Comparison of ENCODE assay signal across 8 cellular contexts in the genomic region with DNA sequence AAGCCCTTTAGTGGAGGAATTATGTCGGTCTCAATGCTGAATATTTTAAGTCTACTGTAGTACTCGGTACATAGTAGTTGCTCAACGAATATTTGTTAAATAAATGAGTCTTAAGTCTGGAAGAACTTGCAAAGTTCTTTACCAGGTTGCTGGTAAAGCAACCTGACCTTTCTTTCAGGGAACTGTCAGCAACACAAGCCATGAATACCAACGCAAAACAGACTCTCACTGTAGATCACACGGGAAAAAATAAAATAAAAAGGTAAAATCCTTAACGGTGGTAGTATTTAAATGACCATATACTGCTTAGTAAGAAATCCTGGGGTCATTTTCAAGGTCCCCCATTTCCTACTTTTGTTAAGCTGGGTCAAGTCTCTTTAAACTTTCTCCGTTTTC. TPM values are rescaled to one million over a fixed set of nuclear protein-coding genes. Genes with fewer than 3 reads are reported as not detected.
DNase-seq lines count a peak whose midpoint lies in the region; ATAC-seq, FAIRE-seq and TF ChIP-seq lines count a peak whose summit lies in the region.

No MANE protein-coding gene starts in this region.

- H3K9ac ChIP-seq in GM12878 (ENCODE audit: control insufficient read depth, insufficient read depth, low read length) (peak overlapping the region; percentile 77), mesendoderm (ENCODE audit: low read length) (peak overlapping the region; percentile 11)

- H3K79me2 ChIP-seq in GM12878 (ENCODE audit: control insufficient read depth, insufficient read depth, low read length) (no peaks in the 10 kb centered on the region; the same call in none of the 2 replicates), mesendoderm (ENCODE audit: control insufficient read depth, insufficient read depth, low read length) (no peaks in the 10 kb centered on the region)

- H3K4ac ChIP-seq in mesendoderm (ENCODE audit: low read depth, low read length), result no peak overlapping the region

- DNase-seq in GM12878 (ENCODE audit: low read depth, low spot score) (no peak), mesendoderm (peak; percentile 29), NCI-H1048 (lab: John Stamatoyannopoulos, UW) (no peak), NCI-H187 (lab: John Stamatoyannopoulos, UW) (no peak), foreskin melanocyte (no peak)
- no peak for DNase-seq in stimulated activated naive CD4-positive, alpha-beta T cell (lab: John Stamatoyannopoulos, UW)

- H3K27me3 ChIP-seq in GM12878 (replicated peaks in 1 of 2; ENCODE audit: control insufficient read depth in 2 of 2, insufficient read depth in 2 of 2, low read length in 1 of 2) (no peaks in the 10 kb centered on the region), mesendoderm (ENCODE audit: insufficient read depth, low read length, poor library complexity) (no peaks in the 10 kb centered on the region)

- no peak overlapping the region for H2BK5ac ChIP-seq in mesendoderm (ENCODE audit: low read length)

- SMC1A ChIA-PET in GM12878 (lab: Charles Lee; ENCODE audit: uncharacterized antibody, unreplicated experiment), result interaction anchor here (0.7 kb wide), 1 partner anchor 106 kb away, joined by 3 read pairs; no protein-coding TSS in a partner anchor

- POLR2A ChIA-PET in GM12878 (lab: Charles Lee), result no interaction called here

- H3K27ac ChIP-seq in GM12878 (ENCODE audit: control insufficient read depth, insufficient read depth) (no peak overlapping the region), mesendoderm (ENCODE audit: low read depth, low read length) (no peak overlapping the region)

- FAIRE-seq in GM12878 (lab: Jason Lieb, UNC), result no peak

- H4K8ac ChIP-seq in mesendoderm (ENCODE audit: low read depth, low read length), result no peak overlapping the region

- no peak for TF ChIP-seq EP300 in GM12878 (IDR thresholded peaks at IDR 0.05; ENCODE audit: borderline replicate concordance in 1 of 2, control insufficient read depth in 1 of 2, low read depth in 2 of 2, low read length in 2 of 2)

- TF ChIP-seq RAD21 in GM12878 (IDR thresholded peaks at IDR 0.05; ENCODE audit: insufficient read depth, low read depth, low read length), result no peak

- no peak overlapping the region for H3K56ac ChIP-seq in mesendoderm (ENCODE audit: low read length)

- peak; percentile 13 for ATAC-seq in GM18517 (IDR thresholded peaks at IDR 0.05; ENCODE audit: unreplicated experiment)
- peak; percentile 12 for ATAC-seq in HG03432 (IDR thresholded peaks at IDR 0.05; ENCODE audit: unreplicated experiment)
- ATAC-seq in GM12878, result no peak

- H3K79me1 ChIP-seq in mesendoderm (ENCODE audit: low read length), result no peaks in the 10 kb centered on the region

- H3K23ac ChIP-seq in mesendoderm (ENCODE audit: low read length), result no peak overlapping the region

- no peak overlapping the region for H4K5ac ChIP-seq in mesendoderm (ENCODE audit: low read length)

- H3K4me2 ChIP-seq in GM12878 (ENCODE audit: control insufficient read depth, insufficient read depth) (peak overlapping the region; percentile 61), mesendoderm (ENCODE audit: low read length) (no peak overlapping the region)

- intact Hi-C loops in GM12878 (cut with micrococcal nuclease; ENCODE audit: unreplicated experiment), result no loop called here

- no TSS peak for BruUV-seq in GM12878 (replicated peaks; lab: Mats Ljungman, UMichigan)

- H2AK5ac ChIP-seq in mesendoderm (ENCODE audit: low read length), result no peak overlapping the region

- in situ Hi-C loops in GM12878 (cut with MboI), result no loop called here

- WGBS in GM12878 (ENCODE audit: insufficient coverage, insufficient replicate concordance, low lambda C conversion rate, missing lambda C conversion rate), result 54% methylated on average over 7 of the region's 7 CpGs
- no CpG with 5 or more reads among the region's 7 CpGs for WGBS in mesendoderm (ENCODE audit: extremely low coverage, insufficient coverage, low lambda C conversion rate)

- peak overlapping the region; percentile 97 for H2AFZ ChIP-seq in GM12878 (ENCODE audit: control insufficient read depth, low read depth, low read length)

- no peak overlapping the region for H2BK120ac ChIP-seq in mesendoderm (ENCODE audit: low read depth, low read length)

- no peak for TF ChIP-seq POLR2A in GM12878 (IDR thresholded peaks at IDR 0.05; ENCODE audit: low read depth, low read length)

- CTCF ChIA-PET in GM12878 (lab: Yijun Ruan, JAX), result no interaction called here

- no peaks in the 10 kb centered on the region for H3K9me3 ChIP-seq in GM12878 (replicated peaks; ENCODE audit: control insufficient read depth, insufficient read depth, low read length)

- no peaks in the 10 kb centered on the region for H3K4me1 ChIP-seq in GM12878 (ENCODE audit: control insufficient read depth, insufficient read depth, low read length)
- no peaks in the 10 kb centered on the region for H3K4me1 ChIP-seq in mesendoderm (ENCODE audit: control insufficient read depth, low read depth, low read length)

- no peak overlapping the region for H3K18ac ChIP-seq in mesendoderm (ENCODE audit: low read length)

- no peak for TF ChIP-seq CTCF in GM12878 (IDR thresholded peaks at IDR 0.05 in 2 of 3, conservative IDR thresholded peaks at IDR 0.05 in 1 of 3; ENCODE audit: control insufficient read depth in 2 of 3, extremely low read depth in 1 of 3, insufficient read depth in 1 of 3, low read depth in 3 of 3, low read length in 3 of 3)

- RAD21 ChIA-PET in GM12878 (lab: Charles Lee; ENCODE audit: unreplicated experiment), result no interaction called here

- H2BK15ac ChIP-seq in mesendoderm (replicated peaks; ENCODE audit: low read depth), result no peak overlapping the region

- H3K36me3 ChIP-seq in GM12878 (ENCODE audit: control insufficient read depth in 2 of 2, insufficient read depth in 2 of 2, low read length in 1 of 2) (no peaks in the 10 kb centered on the region), mesendoderm (ENCODE audit: control insufficient read depth, insufficient read depth, low read length) (no peaks in the 10 kb centered on the region)

- H3K4me3 ChIP-seq in GM12878 (peak overlapping the region; percentile 81), mesendoderm (ENCODE audit: low read length) (no peak overlapping the region)

- no peaks in the 10 kb centered on the region for H4K20me1 ChIP-seq in GM12878 (ENCODE audit: control insufficient read depth, insufficient read depth)

TF ChIP-seq in GM12878, 131 proteins besides CTCF, POLR2A, EP300 and RAD21:
- no peak for TF ChIP-seq ZBED1 (IDR thresholded peaks at IDR 0.05; ENCODE audit: borderline replicate concordance)
- TF ChIP-seq JUND (IDR thresholded peaks at IDR 0.05; ENCODE audit: low read depth, low read length), result no peak
- TF ChIP-seq FOS (IDR thresholded peaks at IDR 0.05; ENCODE audit: borderline replicate concordance, extremely low read depth, insufficient read length), result no peak
- no peak for TF ChIP-seq WRNIP1 (IDR thresholded peaks at IDR 0.05; ENCODE audit: borderline replicate concordance, low read depth, low read length)
- TF ChIP-seq, protein P1, sequence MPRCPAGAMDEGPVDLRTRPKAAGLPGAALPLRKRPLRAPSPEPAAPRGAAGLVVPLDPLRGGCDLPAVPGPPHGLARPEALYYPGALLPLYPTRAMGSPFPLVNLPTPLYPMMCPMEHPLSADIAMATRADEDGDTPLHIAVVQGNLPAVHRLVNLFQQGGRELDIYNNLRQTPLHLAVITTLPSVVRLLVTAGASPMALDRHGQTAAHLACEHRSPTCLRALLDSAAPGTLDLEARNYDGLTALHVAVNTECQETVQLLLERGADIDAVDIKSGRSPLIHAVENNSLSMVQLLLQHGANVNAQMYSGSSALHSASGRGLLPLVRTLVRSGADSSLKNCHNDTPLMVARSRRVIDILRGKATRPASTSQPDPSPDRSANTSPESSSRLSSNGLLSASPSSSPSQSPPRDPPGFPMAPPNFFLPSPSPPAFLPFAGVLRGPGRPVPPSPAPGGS (IDR thresholded peaks at IDR 0.05; ENCODE audit: borderline replicate concordance, insufficient read depth, low read depth, low read length, poor library complexity, severe bottlenecking), result no peak
- no peak for TF ChIP-seq SUPT20H (IDR thresholded peaks at IDR 0.05; ENCODE audit: borderline replicate concordance, control insufficient read depth, low read depth, low read length)
- TF ChIP-seq TCF7 (IDR thresholded peaks at IDR 0.05; ENCODE audit: borderline replicate concordance), result no peak
- no peak for TF ChIP-seq IKZF1 (conservative IDR thresholded peaks at IDR 0.05)

RNA-seq across cellular contexts. Expression of a gene that starts 0.4 kb away (rescaled TPM):
- total RNA-seq in GM12878 (2013; cell fraction: nucleolus; rRNA removed), result 97.7 and 104 TPM in 2 replicates
- total RNA-seq in GM12878 (2014; rRNA removed) (7.1 and 7.3 TPM in 2 replicates), GM12878 (2014; rRNA removed; fragmentation: Illumina TruSeq; extraction: Trizol) (10.0 and 10.4 TPM in 2 replicates), GM12878 (2021) (6.4 and 11.0 TPM in 2 replicates)
- 3.6 TPM for polyA plus RNA-seq in GM12878 (2011; ENCODE audit: low read depth)
- polyA plus RNA-seq in GM12878 (2011; rRNA removed) (11.1 and 13.2 TPM in 2 replicates), GM12878 (2014; fragmentation: Illumina TruSeq; extraction: Trizol) (7.8 and 9.9 TPM in 2 replicates), GM12878 (2014; fragmentation: Nextera tagmentation; extraction: Ambion mirVana) (1 to 10 TPM; 3.4 to 4.4 TPM), GM12878 (2014; rRNA removed) (5.4 and 6.7 TPM in 2 replicates), GM12878 (2016; fragmentation: Nextera tagmentation; extraction: Ambion mirVana) (10 to 100 TPM in 1 of 2 experiments, 1 to 10 TPM in 1; 8.4 to 11.6 TPM)
- 3.8 and 4.7 TPM in 2 replicates for polyA plus RNA-seq in GM12878 (2011; cell fraction: cytosol; rRNA removed)
- 4.6 and 5.3 TPM in 2 replicates for polyA plus RNA-seq in GM12878 (2011; cell fraction: nucleus; rRNA removed)
- 4.4 and 5.4 TPM in 2 replicates for polyA plus RNA-seq in GM12878 (2012)
- 10.7 and 12.2 TPM in 2 replicates for polyA minus RNA-seq in GM12878 (2011; rRNA and poly(A)+ RNA removed)
- 3.7 and 4.4 TPM in 2 replicates for polyA minus RNA-seq in GM12878 (2011; cell fraction: cytosol; rRNA and poly(A)+ RNA removed)
- polyA minus RNA-seq in GM12878 (2011; cell fraction: nucleus; rRNA and poly(A)+ RNA removed), result 12.6 and 14.8 TPM in 2 replicates
- 6.5 TPM for polyA plus RNA-seq in mesendoderm (2013, experiment 1 of 2)
- polyA plus RNA-seq in mesendoderm (2013, experiment 2 of 2), result 6.4 TPM
